In the genomic region with DNA sequence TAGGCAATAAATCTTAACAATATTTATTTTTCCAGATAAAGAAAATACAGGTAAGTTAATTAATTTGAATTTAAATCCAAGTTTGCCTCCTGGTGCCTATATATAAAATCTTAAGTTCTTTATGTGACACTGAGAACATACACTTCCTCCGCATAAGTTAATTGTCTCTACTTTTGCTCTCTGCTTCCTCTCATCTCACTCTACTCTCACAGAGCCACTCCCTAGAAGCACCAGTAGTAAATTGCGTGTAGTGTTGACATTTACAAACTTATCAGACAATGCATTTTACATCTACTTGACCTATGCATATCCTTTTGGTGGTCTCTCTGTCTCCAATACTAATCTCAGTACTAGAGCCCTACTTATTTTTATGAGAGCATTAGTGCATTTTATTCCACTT, we compare ENCODE assay signal across 34 cellular contexts.
"Had no signal": no experiment of that assay in that cellular context is flagged by ENCODE, and none has a peak within 500 bp of the region (broad histone marks: within the 10 kb centered on the region; RNA-seq: fewer than 3 reads in every experiment).

No MANE protein-coding gene starts in this region.

- H3K36me3 ChIP-seq: ascending aorta, cardiac muscle cell had no signal

- H3K27me3 Mint-ChIP-seq: activated B cell treated with CpG ODN at 0.5 μM for 24 hours; activated CD4-positive, alpha-beta memory T cell treated with anti-CD3 and anti-CD28 coated beads for 36 hours; activated CD4-positive, alpha-beta T cell treated with anti-CD3 and anti-CD28 coated beads, Interleukin-2, amount 10 ng/mL, durations not matched to agents 24 days and 14 days; activated CD8-positive, alpha-beta T cell treated with anti-CD3 and anti-CD28 coated beads for 36 hours; activated naive CD4-positive, alpha-beta T cell treated with anti-CD3 and anti-CD28 coated beads, Interleukin-2, amount 10 ng/mL, durations not matched to agents 7 days and 5 days; activated naive CD4-positive, alpha-beta T cell treated with anti-CD3 and anti-CD28 coated beads, Interleukin-2, amount 50 U/mL, for 24 hours; activated naive CD8-positive, alpha-beta T cell; activated naive CD8-positive, alpha-beta T cell treated with anti-CD3 and anti-CD28 coated beads, Interleukin-2, amount 10 ng/mL, durations not matched to agents 7 days and 5 days; activated naive CD8-positive, alpha-beta T cell treated with anti-CD3 and anti-CD28 coated beads, Interleukin-2, amount 50 U/mL, for 24 hours; activated T-helper 17 cell treated with anti-CD3 and anti-CD28 coated beads, Interleukin-2, amount 50 U/mL, for 72 hours; brain; central memory CD8-positive, alpha-beta T cell had no signal

- H3K9me3 Mint-ChIP-seq: activated CD4-positive, alpha-beta memory T cell treated with anti-CD3 and anti-CD28 coated beads for 36 hours; activated CD4-positive, alpha-beta T cell treated with anti-CD3 and anti-CD28 coated beads, Interleukin-2, amount 10 ng/mL, durations not matched to agents 24 days and 14 days; activated CD8-positive, alpha-beta T cell treated with anti-CD3 and anti-CD28 coated beads for 36 hours; activated naive CD4-positive, alpha-beta T cell treated with anti-CD3 and anti-CD28 coated beads, Interleukin-2, amount 10 ng/mL, durations not matched to agents 7 days and 5 days; activated naive CD4-positive, alpha-beta T cell treated with anti-CD3 and anti-CD28 coated beads, Interleukin-2, amount 50 U/mL, for 24 hours; activated naive CD8-positive, alpha-beta T cell treated with anti-CD3 and anti-CD28 coated beads, Interleukin-2, amount 10 ng/mL, durations not matched to agents 7 days and 5 days; activated naive CD8-positive, alpha-beta T cell treated with anti-CD3 and anti-CD28 coated beads, Interleukin-2, amount 50 U/mL, for 24 hours; activated T-cell treated with anti-CD3 and anti-CD28 coated beads, Interleukin-2, amount 50 U/mL, for 4 hours; activated T-helper 1 cell treated with anti-CD3 and anti-CD28 coated beads, Interleukin-12 subunit alpha, Interleukin-12 subunit beta, Interleukin-2, Interleukin-4 antibody, amounts not matched to agents 30 ng/mL and 10 ng/mL and 1 ng/mL, durations not matched to agents 14 hours and 24 hours and 36 hours; activated T-helper 17 cell treated with anti-CD3 and anti-CD28 coated beads, Interleukin-2, amount 50 U/mL, for 72 hours; brain; central memory CD8-positive, alpha-beta T cell; T-helper 1 cell treated with Interleukin-12 subunit alpha and Interleukin-12 subunit beta and Interleukin-4 antibody, amounts not matched to agents 30 μg/mL and 1 μg/mL, for 36 hours; T-helper 2 cell treated with Interferon-gamma antibody and Interleukin-4, amounts not matched to agents 5 μg/mL and 100 μg/mL, for 36 hours had no signal

- ATAC-seq: activated CD8-positive, alpha-beta T cell treated with anti-CD3 and anti-CD28 coated beads for 36 hours; activated naive CD8-positive, alpha-beta T cell treated with anti-CD3 and anti-CD28 coated beads, Interleukin-2, amount 50 U/mL, for 24 hours; activated T-cell treated with anti-CD3 and anti-CD28 coated beads, Interleukin-2, amount 50 U/mL, for 4 hours; activated T-cell treated with anti-CD3 and anti-CD28 coated beads, Interleukin-2, amount 50 U/mL, for 72 hours; activated T-helper 17 cell treated with anti-CD3 and anti-CD28 coated beads, Interleukin-2, amount 50 U/mL, for 72 hours had no signal

- H3K36me3 Mint-ChIP-seq: activated CD4-positive, alpha-beta memory T cell treated with anti-CD3 and anti-CD28 coated beads for 36 hours; activated naive CD4-positive, alpha-beta T cell treated with anti-CD3 and anti-CD28 coated beads, Interleukin-2, amount 10 ng/mL, durations not matched to agents 7 days and 5 days; activated naive CD4-positive, alpha-beta T cell treated with anti-CD3 and anti-CD28 coated beads, Interleukin-2, amount 50 U/mL, for 24 hours; activated naive CD8-positive, alpha-beta T cell; activated naive CD8-positive, alpha-beta T cell treated with anti-CD3 and anti-CD28 coated beads, Interleukin-2, amount 10 ng/mL, durations not matched to agents 7 days and 5 days; brain had no signal

- H3K27ac Mint-ChIP-seq: activated B cell treated with CpG ODN at 0.5 μM for 24 hours; activated CD4-positive, alpha-beta memory T cell treated with anti-CD3 and anti-CD28 coated beads for 36 hours; activated CD4-positive, alpha-beta T cell treated with anti-CD3 and anti-CD28 coated beads, Interleukin-2, amount 10 ng/mL, durations not matched to agents 24 days and 14 days; activated CD8-positive, alpha-beta T cell treated with anti-CD3 and anti-CD28 coated beads for 36 hours; activated naive CD4-positive, alpha-beta T cell treated with anti-CD3 and anti-CD28 coated beads, Interleukin-2, amount 10 ng/mL, durations not matched to agents 7 days and 5 days; activated naive CD4-positive, alpha-beta T cell treated with anti-CD3 and anti-CD28 coated beads, Interleukin-2, amount 50 U/mL, for 24 hours; activated naive CD8-positive, alpha-beta T cell; activated naive CD8-positive, alpha-beta T cell treated with anti-CD3 and anti-CD28 coated beads, Interleukin-2, amount 10 ng/mL, durations not matched to agents 7 days and 5 days; activated naive CD8-positive, alpha-beta T cell treated with anti-CD3 and anti-CD28 coated beads, Interleukin-2, amount 50 U/mL, for 24 hours; activated T-cell treated with anti-CD3 and anti-CD28 coated beads, Interleukin-2, amount 50 U/mL, for 72 hours; activated T-helper 1 cell treated with anti-CD3 and anti-CD28 coated beads, Interleukin-12 subunit alpha, Interleukin-12 subunit beta, Interleukin-2, Interleukin-4 antibody, amounts not matched to agents 30 ng/mL and 10 ng/mL and 1 ng/mL, durations not matched to agents 14 hours and 24 hours and 36 hours; activated T-helper 17 cell treated with anti-CD3 and anti-CD28 coated beads, Interleukin-2, amount 50 U/mL, for 72 hours; brain; T-helper 1 cell treated with Interleukin-12 subunit alpha and Interleukin-12 subunit beta and Interleukin-4 antibody, amounts not matched to agents 30 μg/mL and 1 μg/mL, for 36 hours; T-helper 2 cell treated with Interferon-gamma antibody and Interleukin-4, amounts not matched to agents 5 μg/mL and 100 μg/mL, for 36 hours had no signal

- H3K4me1 ChIP-seq: ascending aorta had no signal

- DNase-seq: activated B cell treated with CpG ODN at 0.5 μM for 24 hours; activated CD4-positive, alpha-beta memory T cell treated with anti-CD3 and anti-CD28 coated beads for 36 hours; activated CD4-positive, alpha-beta T cell treated with anti-CD3 and anti-CD28 coated beads for 4 hours; activated CD4-positive, alpha-beta T cell treated with anti-CD3 and anti-CD28 coated beads, Interleukin-2, amount 10 ng/mL, durations not matched to agents 24 days and 14 days; activated CD4-positive, alpha-beta T cell treated with anti-CD3 and anti-CD28 coated beads, Interleukin-2, amount 50 U/mL, for 1 hour; activated CD4-positive, alpha-beta T cell treated with anti-CD3 and anti-CD28 coated beads, Interleukin-2, amount 50 U/mL, for 4 hours; activated CD4-positive, CD25-positive, alpha-beta regulatory T cell treated with anti-CD3 and anti-CD28 coated beads, Interleukin-2, amount 50 U/mL, for 72 hours; activated CD8-positive, alpha-beta memory T cell treated with anti-CD3 and anti-CD28 coated beads, Interleukin-2, amount 50 U/mL, for 4 hours; activated CD8-positive, alpha-beta T cell treated with anti-CD3 and anti-CD28 coated beads for 36 hours; activated gamma-delta T cell; activated naive CD4-positive, alpha-beta T cell treated with anti-CD3 and anti-CD28 coated beads, Interleukin-2, amount 10 ng/mL, durations not matched to agents 7 days and 5 days; activated naive CD4-positive, alpha-beta T cell treated with Interleukin-2 at 50 U/mL for 16 hours; activated naive CD8-positive, alpha-beta T cell treated with anti-CD3 and anti-CD28 coated beads, Interleukin-2, amount 10 ng/mL, durations not matched to agents 7 days and 5 days; activated naive CD8-positive, alpha-beta T cell treated with anti-CD3 and anti-CD28 coated beads, Interleukin-2, amount 50 U/mL, for 24 hours; activated T-cell treated with anti-CD3 and anti-CD28 coated beads for 4 hours; activated T-cell treated with anti-CD3 and anti-CD28 coated beads, Interleukin-2, amount 50 U/mL, for 1 hour; activated T-cell treated with anti-CD3 and anti-CD28 coated beads, Interleukin-2, amount 50 U/mL, for 4 hours; activated T-cell treated with anti-CD3 and anti-CD28 coated beads, Interleukin-2, amount 50 U/mL, for 72 hours; amygdala; anterior cingulate cortex; caudate nucleus; cerebellar nuclear complex; T-helper 2 cell; T-helper 9 cell had no signal

- H3K9me3 ChIP-seq: ascending aorta had no signal

- H3K4me3 Mint-ChIP-seq: activated B cell treated with CpG ODN at 0.5 μM for 24 hours; activated CD4-positive, alpha-beta memory T cell treated with anti-CD3 and anti-CD28 coated beads for 36 hours; activated CD4-positive, alpha-beta T cell treated with anti-CD3 and anti-CD28 coated beads, Interleukin-2, amount 10 ng/mL, durations not matched to agents 24 days and 14 days; activated CD8-positive, alpha-beta T cell treated with anti-CD3 and anti-CD28 coated beads for 36 hours; activated naive CD4-positive, alpha-beta T cell treated with anti-CD3 and anti-CD28 coated beads, Interleukin-2, amount 10 ng/mL, durations not matched to agents 7 days and 5 days; activated naive CD4-positive, alpha-beta T cell treated with anti-CD3 and anti-CD28 coated beads, Interleukin-2, amount 50 U/mL, for 24 hours; activated naive CD8-positive, alpha-beta T cell; activated naive CD8-positive, alpha-beta T cell treated with anti-CD3 and anti-CD28 coated beads, Interleukin-2, amount 10 ng/mL, durations not matched to agents 7 days and 5 days; activated naive CD8-positive, alpha-beta T cell treated with anti-CD3 and anti-CD28 coated beads, Interleukin-2, amount 50 U/mL, for 24 hours; activated T-cell treated with anti-CD3 and anti-CD28 coated beads, Interleukin-2, amount 50 U/mL, for 4 hours; activated T-cell treated with anti-CD3 and anti-CD28 coated beads, Interleukin-2, amount 50 U/mL, for 72 hours; activated T-helper 1 cell treated with anti-CD3 and anti-CD28 coated beads, Interleukin-12 subunit alpha, Interleukin-12 subunit beta, Interleukin-2, Interleukin-4 antibody, amounts not matched to agents 30 ng/mL and 10 ng/mL and 1 ng/mL, durations not matched to agents 14 hours and 24 hours and 36 hours; activated T-helper 17 cell treated with anti-CD3 and anti-CD28 coated beads, Interleukin-2, amount 50 U/mL, for 72 hours; brain; central memory CD8-positive, alpha-beta T cell; T-helper 1 cell treated with Interleukin-12 subunit alpha and Interleukin-12 subunit beta and Interleukin-4 antibody, amounts not matched to agents 30 μg/mL and 1 μg/mL, for 36 hours; T-helper 2 cell treated with Interferon-gamma antibody and Interleukin-4, amounts not matched to agents 5 μg/mL and 100 μg/mL, for 36 hours had no signal

- H3K4me3 ChIP-seq: ascending aorta, cardiac muscle cell had no signal

- H3K4me1 Mint-ChIP-seq: activated B cell treated with CpG ODN at 0.5 μM for 24 hours had no signal
